ENCODE assay signal across 8 cellular contexts in the genomic region with DNA sequence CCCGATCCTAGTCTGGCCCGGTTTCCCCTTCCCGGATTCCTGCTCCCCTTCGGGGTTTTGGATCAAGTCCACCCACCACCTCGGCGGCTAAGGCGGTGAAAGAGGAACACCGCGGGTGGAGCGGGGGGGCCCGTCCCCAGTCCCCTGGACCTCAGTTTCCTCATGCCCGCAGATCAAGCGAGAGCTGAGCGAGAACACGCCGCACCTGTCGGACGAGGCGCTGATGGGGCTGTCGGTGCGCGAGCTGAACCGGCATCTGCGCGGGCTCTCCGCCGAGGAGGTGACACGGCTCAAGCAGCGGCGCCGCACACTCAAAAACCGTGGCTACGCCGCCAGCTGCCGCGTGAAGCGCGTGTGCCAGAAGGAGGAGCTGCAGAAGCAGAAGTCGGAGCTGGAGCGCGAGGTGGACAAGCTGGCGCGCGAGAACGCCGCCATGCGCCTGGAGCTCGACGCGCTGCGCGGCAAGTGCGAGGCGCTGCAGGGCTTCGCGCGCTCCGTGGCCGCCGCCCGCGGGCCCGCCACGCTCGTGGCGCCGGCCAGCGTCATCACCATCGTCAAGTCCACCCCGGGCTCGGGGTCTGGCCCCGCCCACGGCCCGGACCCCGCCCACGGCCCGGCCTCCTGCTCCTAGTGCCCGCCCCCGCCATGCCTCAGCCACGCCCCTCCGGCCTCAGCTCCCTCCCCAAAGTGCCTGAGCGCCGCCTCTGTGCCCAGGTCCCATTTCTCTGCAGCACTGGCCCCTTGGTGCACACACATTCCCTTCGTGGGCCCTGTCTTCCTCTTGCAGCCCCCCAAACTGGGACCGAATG. TPM values are rescaled to one million over a fixed set of nuclear protein-coding genes. Genes with fewer than 3 reads are reported as not detected.
DNase-seq lines count a peak whose midpoint lies in the region; ATAC-seq and TF ChIP-seq lines count a peak whose summit lies in the region.

No MANE protein-coding gene starts in this region.

- peaks cover 0 to 17% (median 8%) of the 10 kb centered on the region in 5 donors for H3K36me3 ChIP-seq in subcutaneous abdominal adipose tissue (ENCODE audit: control insufficient read depth in 5 of 5, insufficient read depth in 5 of 5, low read length in 5 of 5)

- peak; percentile 12 for TF ChIP-seq CTCF in epithelial cell of esophagus (IDR thresholded peaks at IDR 0.05; ENCODE audit: insufficient read depth, low read depth, low read length, missing control alignments)
- no peak for TF ChIP-seq CTCF in natural killer cell (IDR thresholded peaks at IDR 0.05)

- DNase-seq in CD1c-positive myeloid dendritic cell (ENCODE audit: extremely low spot score) (peak; percentile 79), epithelial cell of esophagus (ENCODE audit: low read depth) (peak; percentile 72), natural killer cell (peak; percentile 53), amniotic stem cell (lab: John Stamatoyannopoulos, UW) (no peak)
- peak; percentile 77 for DNase-seq in activated CD8-positive, alpha-beta memory T cell treated with anti-CD3 and anti-CD28 coated beads for 24 hours

- no peaks in the 10 kb centered on the region for H3K27me3 Mint-ChIP-seq in natural killer cell (ENCODE audit: low read depth in 2 of 2)

- no peaks in the 10 kb centered on the region for H3K36me3 Mint-ChIP-seq in natural killer cell

- peak overlapping the region; percentile 65 for H3K4me3 Mint-ChIP-seq in natural killer cell

- H3K4me3 ChIP-seq in epithelial cell of esophagus (ENCODE audit: low read length) (peak overlapping the region; percentile 15), subcutaneous abdominal adipose tissue (ENCODE audit: low read depth in 1 of 5, low read length in 5 of 5) (peak overlapping the region in 4 of 5 donors; percentile 6 to 44 (median 24))

- no peak overlapping the region for H3K9ac ChIP-seq in subcutaneous abdominal adipose tissue (ENCODE audit: low read length in 5 of 5)

- H3K27ac Mint-ChIP-seq in natural killer cell = peak overlapping the region; percentile 61 to 89

- H3K9me3 Mint-ChIP-seq in natural killer cell = no peaks in the 10 kb centered on the region

- H3K27me3 ChIP-seq in subcutaneous abdominal adipose tissue (ENCODE audit: control insufficient read depth in 5 of 5, insufficient read depth in 4 of 5, low read length in 5 of 5) = no peaks in the 10 kb centered on the region

- peaks cover 31 to 56% of the 10 kb centered on the region in 2 donors for H3K4me1 Mint-ChIP-seq in natural killer cell

- no peak overlapping the region for H3K27ac ChIP-seq in subcutaneous abdominal adipose tissue (ENCODE audit: low read depth, low read length)

- H3K9me3 ChIP-seq in subcutaneous abdominal adipose tissue (ENCODE audit: control insufficient read depth in 5 of 5, low read length in 5 of 5) = no peaks in the 10 kb centered on the region

- intact Hi-C loops in natural killer cell (cut with micrococcal nuclease) = no loop called here

- ATAC-seq in HG03442 (IDR thresholded peaks at IDR 0.05; ENCODE audit: unreplicated experiment) (peak; percentile 34), natural killer cell (peak; percentile 63 to 84 (median 80)), GM21381 (IDR thresholded peaks at IDR 0.05; ENCODE audit: unreplicated experiment) (no peak)

- peaks cover 7 to 61% (median 36%) of the 10 kb centered on the region in 5 donors for H3K4me1 ChIP-seq in subcutaneous abdominal adipose tissue (ENCODE audit: control insufficient read depth in 5 of 5, insufficient read depth in 5 of 5, low read length in 5 of 5)

RNA-seq across cellular contexts. Expression of a gene that starts 12.7 kb away (rescaled TPM):
- total RNA-seq in natural killer cell = 100 to 1,000 TPM; 168 to 215 (median 187) TPM

RNA-seq across cellular contexts. Expression of a gene that starts 32.8 kb away (rescaled TPM):
- 100 to 1,000 TPM; 137 to 167 (median 145) TPM for total RNA-seq in natural killer cell

RNA-seq across cellular contexts. Expression of a gene that starts 58.4 kb away (rescaled TPM):
- 10 to 100 TPM; 58.1 to 72.5 (median 68.6) TPM for total RNA-seq in natural killer cell
